Comparison of ENCODE assay signal across 11 cellular contexts in genomic region chr7:116229359-116229758, GRCh38. TPM values are rescaled to one million over a fixed set of nuclear protein-coding genes. Genes with fewer than 3 reads are reported as not detected.
DNase-seq lines count a peak whose midpoint lies in the region; ATAC-seq and TF ChIP-seq lines count a peak whose summit lies in the region.
"Had no signal": no experiment of that assay in that cellular context is flagged by ENCODE, and none has a peak within 500 bp of the region (broad histone marks: within the 10 kb centered on the region; RNA-seq: fewer than 3 reads in every experiment).

No MANE protein-coding gene starts in this region.

- no peak overlapping the region for H3K4me3 ChIP-seq in stomach
- no peak overlapping the region for H3K4me3 ChIP-seq in effector memory CD4-positive, alpha-beta T cell (ENCODE audit: insufficient read depth, low read depth, low read length, poor library complexity, severe bottlenecking)

- H3K36me3 ChIP-seq in stomach: no peaks in the 10 kb centered on the region
- H3K36me3 ChIP-seq in effector memory CD4-positive, alpha-beta T cell (ENCODE audit: control insufficient read depth, insufficient read depth, low read length): no peaks in the 10 kb centered on the region

- no peak for TF ChIP-seq EP300 in stomach (IDR thresholded peaks at IDR 0.05)

- DNase-seq in SIG-M5 treated with dmso at 0.1 percent for 504 hours (lab: John Stamatoyannopoulos, UW; ENCODE audit: unreplicated experiment): peak; percentile 65
- no peak for DNase-seq in SIG-M5 (lab: John Stamatoyannopoulos, UW)
- no peak for DNase-seq in activated CD4-positive, alpha-beta memory T cell treated with anti-CD3 and anti-CD28 coated beads, Interleukin-2, amount 10 ng/mL, durations not matched to agents 7 days and 5 days
- no peak for DNase-seq in stomach
- DNase-seq in germinal center (ENCODE audit: low spot score): no peak
- DNase-seq in AG08395 (ENCODE audit: low spot score): no peak
- no peak for DNase-seq in effector memory CD4-positive, alpha-beta T cell
- DNase-seq: activated T-cell treated with anti-CD3 and anti-CD28 coated beads, Interleukin-2, amount 50 U/mL, for 4 hours; H9; occipital lobe had no signal

- peaks cover 14% of the 10 kb centered on the region for H3K36me3 Mint-ChIP-seq in activated CD4-positive, alpha-beta memory T cell treated with anti-CD3 and anti-CD28 coated beads, Interleukin-2, amount 10 ng/mL, durations not matched to agents 7 days and 5 days (ENCODE audit: low read depth)

- TF ChIP-seq CTCF in stomach (IDR thresholded peaks at IDR 0.05): no peak

- TF ChIP-seq POLR2A in stomach (IDR thresholded peaks at IDR 0.05): no peak

- POLR2A ChIA-PET in activated CD4-positive, alpha-beta memory T cell treated with anti-CD3 and anti-CD28 coated beads, Interleukin-2, amount 10 ng/mL, durations not matched to agents 7 days and 5 days (lab: Charles Lee): interaction anchor here (1.1 to 6.4 kb wide), 3 partner anchors 13 to 49 kb away, joined by 3 to 58 read pairs (median 7); partner anchors contain the start of gene TES

- no peaks in the 10 kb centered on the region for H3K9me3 ChIP-seq in stomach
- H3K9me3 ChIP-seq in effector memory CD4-positive, alpha-beta T cell (ENCODE audit: control insufficient read depth, low read length): no peaks in the 10 kb centered on the region

- peak overlapping the region in 4 of 5 donors; percentile 15 to 88 (median 81) for H3K27ac ChIP-seq in stomach
- no peak overlapping the region for H3K27ac ChIP-seq in effector memory CD4-positive, alpha-beta T cell (ENCODE audit: insufficient read depth, low read length, poor library complexity, severe bottlenecking)

- no peaks in the 10 kb centered on the region for H3K27me3 ChIP-seq in stomach
- no peaks in the 10 kb centered on the region for H3K27me3 ChIP-seq in effector memory CD4-positive, alpha-beta T cell (replicated peaks; ENCODE audit: control insufficient read depth, insufficient read depth, low read length, poor library complexity, severe bottlenecking)

- peaks cover 27 to 93% (median 65%) of the 10 kb centered on the region in 4 donors for H3K4me1 ChIP-seq in stomach
- H3K4me1 ChIP-seq in effector memory CD4-positive, alpha-beta T cell (ENCODE audit: control insufficient read depth, insufficient read depth, low read length, poor library complexity, severe bottlenecking): peaks cover 40% of the 10 kb centered on the region

- H3K4me3 Mint-ChIP-seq in activated CD4-positive, alpha-beta memory T cell treated with anti-CD3 and anti-CD28 coated beads, Interleukin-2, amount 10 ng/mL, durations not matched to agents 7 days and 5 days: no peak overlapping the region
- H3K4me3 Mint-ChIP-seq: activated T-cell treated with anti-CD3 and anti-CD28 coated beads, Interleukin-2, amount 50 U/mL, for 4 hours; H9 had no signal

- peak; percentile 45 for ATAC-seq in HG02938 (IDR thresholded peaks at IDR 0.05; ENCODE audit: unreplicated experiment)

- no peaks in the 10 kb centered on the region for H3K27me3 Mint-ChIP-seq in activated CD4-positive, alpha-beta memory T cell treated with anti-CD3 and anti-CD28 coated beads, Interleukin-2, amount 10 ng/mL, durations not matched to agents 7 days and 5 days

- CTCF ChIA-PET in activated CD4-positive, alpha-beta memory T cell treated with anti-CD3 and anti-CD28 coated beads, Interleukin-2, amount 10 ng/mL, durations not matched to agents 7 days and 5 days (lab: Charles Lee): interaction anchor here (0.7 to 8.3 kb wide), 3 partner anchors 19 to 50 kb away, joined by 3 to 198 read pairs (median 3); partner anchors contain the start of gene TES

- H3K4me1 Mint-ChIP-seq in activated CD4-positive, alpha-beta memory T cell treated with anti-CD3 and anti-CD28 coated beads, Interleukin-2, amount 10 ng/mL, durations not matched to agents 7 days and 5 days: peaks cover 69% of the 10 kb centered on the region

- intact Hi-C loops in stomach (cut with DNase I; ENCODE audit: low total_unique reads): no loop called here

- peak overlapping the region; percentile 41 for H3K27ac Mint-ChIP-seq in activated CD4-positive, alpha-beta memory T cell treated with anti-CD3 and anti-CD28 coated beads, Interleukin-2, amount 10 ng/mL, durations not matched to agents 7 days and 5 days
- H3K27ac Mint-ChIP-seq: H9 had no signal

- no peaks in the 10 kb centered on the region for H3K9me3 Mint-ChIP-seq in activated CD4-positive, alpha-beta memory T cell treated with anti-CD3 and anti-CD28 coated beads, Interleukin-2, amount 10 ng/mL, durations not matched to agents 7 days and 5 days
- H3K9me3 Mint-ChIP-seq: activated T-cell treated with anti-CD3 and anti-CD28 coated beads, Interleukin-2, amount 50 U/mL, for 4 hours; H9 had no signal

RNA-seq across cellular contexts. Expression of gene TES, which starts 19.0 kb away (rescaled TPM):
- 100 to 1,000 TPM; 134 to 140 TPM for total RNA-seq in activated CD4-positive, alpha-beta memory T cell treated with anti-CD3 and anti-CD28 coated beads, Interleukin-2, amount 10 ng/mL, durations not matched to agents 7 days and 5 days
- 100 to 1,000 TPM in 4 of 5 donors, 10 to 100 TPM in 1; 78.8 to 191 (median 155) TPM for total RNA-seq in stomach
- polyA plus RNA-seq in stomach: 10 to 100 TPM; 46.0 to 98.5 (median 52.3) TPM
